In genomic region chr16:30874244-30874820, GRCh38 we compare ENCODE assay signal across 8 cellular contexts. TPM values are rescaled to one million over a fixed set of nuclear protein-coding genes. Genes with fewer than 3 reads are reported as not detected.
DNase-seq lines count a peak whose midpoint lies in the region; ATAC-seq and TF ChIP-seq lines count a peak whose summit lies in the region.

No MANE protein-coding gene starts in this region.

- H3K36me3 Mint-ChIP-seq in MCF 10A (ENCODE audit: insufficient read depth, unreplicated experiment), result peaks cover 18% of the 10 kb centered on the region

- in situ Hi-C loops in ACHN (cut with HindIII; ENCODE audit: low pct_ligation_motif_present, low pct_unique_long_range_greater_than_20kb, low sequenced_read_pairs), result no loop called here

- intact Hi-C loops in Right ventricle myocardium superior (cut with DNase I) (no loop called here), MCF 10A (cut with micrococcal nuclease) (no loop called here)

- H3K27me3 Mint-ChIP-seq in MCF 10A (ENCODE audit: insufficient read depth, unreplicated experiment), result no peaks in the 10 kb centered on the region

- no peak for DNase-seq in right atrium auricular region (ENCODE audit: low spot score)
- DNase-seq in Right ventricle myocardium superior, result no peak
- DNase-seq in MCF 10A (ENCODE audit: unreplicated experiment), result no peak
- DNase-seq in AML-193 (lab: John Stamatoyannopoulos, UW), result no peak
- no peak for DNase-seq in ACHN
- DNase-seq in NCI-H774 (lab: John Stamatoyannopoulos, UW), result no peak
- DNase-seq in COR-L47 (lab: John Stamatoyannopoulos, UW), result no peak

- H3K4me3 ChIP-seq in right atrium auricular region (peak overlapping the region; percentile 78 to 90), mononuclear cell (ENCODE audit: low read length) (peak overlapping the region; percentile 97)

- BruUV-seq in MCF 10A (replicated peaks; lab: Mats Ljungman, UMichigan), result no TSS peak

- H3K36me3 ChIP-seq in right atrium auricular region, result no peaks in the 10 kb centered on the region

- peak overlapping the region; percentile 91 for H3K4me3 Mint-ChIP-seq in MCF 10A (ENCODE audit: unreplicated experiment)

- CTCF ChIA-PET in MCF 10A (lab: Yijun Ruan, JAX), result interaction anchor here (0.6 to 4.1 kb wide), 7 partner anchors 13 to 67 kb away, joined by 4 to 23 read pairs (median 5); partner anchors contain the start of gene BCL7C

- TF ChIP-seq CTCF in right atrium auricular region (IDR thresholded peaks at IDR 0.05), result no peak
- TF ChIP-seq CTCF in MCF 10A (IDR thresholded peaks at IDR 0.05; ENCODE audit: unreplicated experiment), result no peak

- H3K9me3 Mint-ChIP-seq in MCF 10A (ENCODE audit: unreplicated experiment), result no peaks in the 10 kb centered on the region

- no peak for ATAC-seq in Right ventricle myocardium superior (ENCODE audit: poor library complexity)

- POLR2A ChIA-PET in MCF 10A (lab: Yijun Ruan, JAX), result interaction anchor here (0.7 to 3.9 kb wide), 18 partner anchors 12 to 87 kb away, joined by 3 to 43 read pairs (median 7); partner anchors contain the start of genes BCL7C, CTF1 and ZNF629

- peaks cover 12% of the 10 kb centered on the region for H3K4me1 Mint-ChIP-seq in MCF 10A (ENCODE audit: insufficient read depth, unreplicated experiment)

- H3K4me1 ChIP-seq in right atrium auricular region (peaks cover 0 to 24% of the 10 kb centered on the region in 2 donors), mononuclear cell (ENCODE audit: insufficient read depth, low read length) (peaks cover 27% of the 10 kb centered on the region)

- H3K27me3 ChIP-seq in right atrium auricular region (no peaks in the 10 kb centered on the region), mononuclear cell (ENCODE audit: insufficient read depth, low read length) (no peaks in the 10 kb centered on the region)

- H3K27ac ChIP-seq in right atrium auricular region, result peak overlapping the region; percentile 93 to 94

- no peaks in the 10 kb centered on the region for H3K9me3 ChIP-seq in right atrium auricular region
- no peaks in the 10 kb centered on the region for H3K9me3 ChIP-seq in mononuclear cell (ENCODE audit: low read depth, low read length)

- H3K27ac Mint-ChIP-seq in MCF 10A (ENCODE audit: low read depth, unreplicated experiment), result peak overlapping the region; percentile 72

RNA-seq across cellular contexts. Expression of gene BCL7C, which starts 19.5 kb away (rescaled TPM):
- total RNA-seq in right atrium auricular region, result 10 to 100 TPM; 21.1 to 35.1 TPM
- 28.8 TPM for total RNA-seq in Right ventricle myocardium superior
- 32.0 and 33.9 TPM in 2 replicates for total RNA-seq in MCF 10A (2022)
- 17.0 TPM for total RNA-seq in mononuclear cell

RNA-seq across cellular contexts. Expression of gene CTF1, which starts 22.1 kb away (rescaled TPM):
- 1 to 10 TPM; 6.5 to 7.6 TPM for total RNA-seq in right atrium auricular region
- total RNA-seq in Right ventricle myocardium superior, result 6.5 TPM
- total RNA-seq in MCF 10A (2022), result 3.6 and 4.1 TPM in 2 replicates
- total RNA-seq in mononuclear cell, result 0.21 TPM

RNA-seq across cellular contexts. Expression of gene FBXL19, which starts 49.0 kb away (rescaled TPM):
- total RNA-seq in right atrium auricular region (1 to 10 TPM; 5.7 to 7.9 TPM), Right ventricle myocardium superior (4.7 TPM), MCF 10A (2022) (18.0 and 23.4 TPM in 2 replicates), mononuclear cell (5.4 TPM)
